In genomic region chr6:24777227-24777626, GRCh38 we compare ENCODE assay signal across 12 cellular contexts. TPM values are rescaled to one million over a fixed set of nuclear protein-coding genes. Genes with fewer than 3 reads are reported as not detected.
A peak's percentile ranks its signal among the peaks of the same experiment; 100 is the strongest.
DNase-seq lines count a peak whose midpoint lies in the region; ATAC-seq, FAIRE-seq and TF ChIP-seq lines count a peak whose summit lies in the region.
"Had no signal": no experiment of that assay in that cellular context is flagged by ENCODE, and none has a peak within 500 bp of the region (broad histone marks: within the 10 kb centered on the region; RNA-seq: fewer than 3 reads in every experiment).

No MANE protein-coding gene starts in this region.

- no peaks in the 10 kb centered on the region for H3K9me3 Mint-ChIP-seq in astrocyte (ENCODE audit: unreplicated experiment)
- H3K9me3 Mint-ChIP-seq in osteocyte (ENCODE audit: unreplicated experiment), result no peaks in the 10 kb centered on the region
- H3K9me3 Mint-ChIP-seq: dendritic cell treated with granulocyte-macrophage colony-stimulating factor and Interleukin-4, amounts not matched to agents 40 ng/mL and 50 ng/mL, for 4 days had no signal

- H3K27ac ChIP-seq in Karpas-422 (ENCODE audit: low read length), result no peak overlapping the region; the same call in 1 of the 2 replicates
- no peak overlapping the region for H3K27ac ChIP-seq in astrocyte (ENCODE audit: low read depth, low read length)

- peaks cover 3% of the 10 kb centered on the region for H3K4me1 Mint-ChIP-seq in astrocyte (ENCODE audit: low read depth, unreplicated experiment)
- H3K4me1 Mint-ChIP-seq in osteocyte (ENCODE audit: unreplicated experiment), result peaks cover 46% of the 10 kb centered on the region

- H3K9ac ChIP-seq in Karpas-422 (ENCODE audit: low read length), result peak overlapping the region; percentile 99
- H3K9ac ChIP-seq in astrocyte (ENCODE audit: low read length), result no peak overlapping the region

- H3K36me3 ChIP-seq in Karpas-422 (ENCODE audit: insufficient read depth, low read length) (peaks cover 45% of the 10 kb centered on the region), astrocyte (ENCODE audit: insufficient read depth, low read length) (peaks cover 5% of the 10 kb centered on the region)

- peaks cover 37% of the 10 kb centered on the region for H3K4me1 ChIP-seq in Karpas-422 (ENCODE audit: low read length)
- peaks cover 6% of the 10 kb centered on the region for H3K4me1 ChIP-seq in astrocyte (ENCODE audit: insufficient read depth, low read length)

- ATAC-seq in HG03175 (IDR thresholded peaks at IDR 0.05; ENCODE audit: unreplicated experiment), result no peak

- DNase-seq in Karpas-422 (no peak), astrocyte (ENCODE audit: low read depth) (no peak), osteocyte (ENCODE audit: extremely low spot score, unreplicated experiment) (no peak), NCI-H1436 treated with DMSO at 0.1 percent for 48 hours (lab: John Stamatoyannopoulos, UW) (no peak)
- no peak for DNase-seq in effector CD4-positive, alpha-beta T cell
- DNase-seq: hypothalamus, NCI-H1048, T-helper 9 cell had no signal

- FAIRE-seq in astrocyte (lab: Jason Lieb, UNC), result no peak

- TF ChIP-seq CTCF in astrocyte (IDR thresholded peaks at IDR 0.05; ENCODE audit: insufficient read depth, low read depth, low read length), result no peak
- no peak for TF ChIP-seq CTCF in osteocyte (IDR thresholded peaks at IDR 0.05)

- H3K4me2 ChIP-seq in Karpas-422 (ENCODE audit: low read depth, low read length, poor library complexity, severe bottlenecking) (peak overlapping the region; percentile 83), astrocyte (ENCODE audit: low read length) (peak overlapping the region; percentile 89)

- H3K4me3 ChIP-seq in GM08714 (ENCODE audit: low read length), result peak overlapping the region; percentile 87; the same call in 1 of the 2 replicates
- H3K4me3 ChIP-seq in Karpas-422 (ENCODE audit: low read length), result peak overlapping the region; percentile 94
- H3K4me3 ChIP-seq in astrocyte (ENCODE audit: insufficient read depth, low read depth, low read length), result no peak overlapping the region

- H3K4me3 Mint-ChIP-seq in astrocyte (ENCODE audit: unreplicated experiment), result no peak overlapping the region
- H3K4me3 Mint-ChIP-seq in osteocyte (ENCODE audit: unreplicated experiment), result peak overlapping the region; percentile 99
- H3K4me3 Mint-ChIP-seq: dendritic cell treated with granulocyte-macrophage colony-stimulating factor and Interleukin-4, amounts not matched to agents 40 ng/mL and 50 ng/mL, for 4 days had no signal

- no peaks in the 10 kb centered on the region for H3K9me2 ChIP-seq in Karpas-422 (replicated peaks; ENCODE audit: insufficient read depth, low read length)

- H4K20me1 ChIP-seq in Karpas-422 (ENCODE audit: insufficient read depth, low read depth, low read length) (peaks cover 9% of the 10 kb centered on the region; the same call in 1 of the 2 replicates), astrocyte (ENCODE audit: insufficient read depth, low read length) (peaks cover 3% of the 10 kb centered on the region)

- H3K27me3 Mint-ChIP-seq in astrocyte (ENCODE audit: low read depth, unreplicated experiment) (no peaks in the 10 kb centered on the region), osteocyte (ENCODE audit: unreplicated experiment) (no peaks in the 10 kb centered on the region)
- H3K27me3 Mint-ChIP-seq: dendritic cell treated with granulocyte-macrophage colony-stimulating factor and Interleukin-4, amounts not matched to agents 40 ng/mL and 50 ng/mL, for 4 days had no signal

- no peaks in the 10 kb centered on the region for H3K27me3 ChIP-seq in Karpas-422 (ENCODE audit: low read length)
- no peaks in the 10 kb centered on the region for H3K27me3 ChIP-seq in astrocyte (ENCODE audit: insufficient read depth, low read length)

- H2AFZ ChIP-seq in Karpas-422 (ENCODE audit: low read length) (no peak overlapping the region), astrocyte (ENCODE audit: low read depth, low read length) (no peak overlapping the region)

- H3K36me3 Mint-ChIP-seq in astrocyte (ENCODE audit: low read depth, unreplicated experiment) (peaks cover 2% of the 10 kb centered on the region), osteocyte (ENCODE audit: unreplicated experiment) (peaks cover 6% of the 10 kb centered on the region)

- H3K27ac Mint-ChIP-seq in astrocyte (ENCODE audit: unreplicated experiment) (no peak overlapping the region), osteocyte (ENCODE audit: unreplicated experiment) (peak overlapping the region; percentile 27)
- H3K27ac Mint-ChIP-seq: dendritic cell treated with granulocyte-macrophage colony-stimulating factor and Interleukin-4, amounts not matched to agents 40 ng/mL and 50 ng/mL, for 4 days had no signal

- H3K9me3 ChIP-seq in Karpas-422 (ENCODE audit: low read length), result no peaks in the 10 kb centered on the region
- no peaks in the 10 kb centered on the region for H3K9me3 ChIP-seq in astrocyte (ENCODE audit: insufficient read depth, low read depth, low read length)

- H3K79me2 ChIP-seq in Karpas-422 (ENCODE audit: low read length) (peaks cover 70% of the 10 kb centered on the region), astrocyte (ENCODE audit: insufficient read depth, low read length) (peaks cover 60% of the 10 kb centered on the region)

RNA-seq across cellular contexts. Expression of gene GMNN, which starts 2.5 kb away (rescaled TPM):
- total RNA-seq in Karpas-422 (2014; rRNA removed; shearing (Covaris generic); ENCODE audit: low replicate concordance), result 23.3 and 29.6 TPM in 2 replicates
- total RNA-seq in astrocyte (13.0 and 16.4 TPM in 2 replicates), osteocyte (25.3 and 26.4 TPM in 2 replicates)

RNA-seq across cellular contexts. Expression of gene ARMH2, which starts 21.5 kb away (rescaled TPM):
- total RNA-seq in Karpas-422 (2014; rRNA removed; shearing (Covaris generic); ENCODE audit: low replicate concordance), result not detected in 2 replicates
- total RNA-seq in astrocyte (not detected in 2 replicates), osteocyte (not detected in 2 replicates)
- total RNA-seq: mesenteric fat pad had no signal

RNA-seq across cellular contexts. Expression of gene C6orf62, which starts 58.3 kb away (rescaled TPM):
- total RNA-seq in Karpas-422 (2014; rRNA removed; shearing (Covaris generic); ENCODE audit: low replicate concordance), result 49.7 and 123 TPM in 2 replicates
- total RNA-seq in astrocyte (162 and 178 TPM in 2 replicates), osteocyte (79.6 and 79.7 TPM in 2 replicates)
